ENCODE assay signal across 15 cellular contexts in the genomic region with DNA sequence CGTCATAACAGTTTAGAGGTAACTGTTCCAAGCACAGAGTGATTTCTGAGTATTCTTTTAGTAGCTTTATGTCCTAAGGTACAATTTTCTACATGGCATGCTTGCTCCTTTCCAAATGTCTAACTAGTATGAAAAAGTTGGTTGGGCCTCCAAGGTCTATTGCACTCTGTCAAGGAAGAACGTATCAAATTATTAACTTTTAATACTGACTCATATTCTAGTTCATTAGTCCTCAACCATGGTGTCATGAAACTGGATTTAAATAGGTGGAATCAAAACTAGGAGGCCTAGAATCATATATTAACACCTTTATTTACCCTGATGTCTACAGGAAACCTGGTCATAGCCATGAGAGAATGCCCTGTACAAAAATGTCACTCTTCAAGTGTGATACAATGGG.
DNase-seq lines count a peak whose midpoint lies in the region; ATAC-seq and TF ChIP-seq lines count a peak whose summit lies in the region.
"Had no signal": no experiment of that assay in that cellular context is flagged by ENCODE, and none has a peak within 500 bp of the region (broad histone marks: within the 10 kb centered on the region; RNA-seq: fewer than 3 reads in every experiment).

No MANE protein-coding gene starts in this region.

- no peak overlapping the region for H3K27ac ChIP-seq in CD4-positive, alpha-beta T cell (ENCODE audit: low read depth, low read length)
- peak overlapping the region; percentile 17 for H3K27ac ChIP-seq in psoas muscle
- H3K27ac ChIP-seq in Peyer's patch = no peak overlapping the region
- H3K27ac ChIP-seq: BLaER1 had no signal

- intact Hi-C loops in CD4-positive, alpha-beta T cell (cut with DNase I, micrococcal nuclease) = loop anchor here in 1 of 2 experiments (5.0 to 10.0 kb wide), 2 partner anchors 64 to 132 kb away; a partner anchor contains a TSS
- intact Hi-C loops in psoas muscle (cut with DNase I) = loop anchor here in 1 of 2 donors (5.0 kb wide), 1 partner anchor 117 kb away; no protein-coding TSS in a partner anchor

- H3K4me1 ChIP-seq in psoas muscle = peaks cover 43% of the 10 kb centered on the region
- no peaks in the 10 kb centered on the region for H3K4me1 ChIP-seq in Peyer's patch
- H3K4me1 ChIP-seq: BLaER1 had no signal

- no peak for DNase-seq in CD4-positive, alpha-beta T cell
- no peak for DNase-seq in T-cell
- DNase-seq in memory B cell (ENCODE audit: low spot score in 2 of 2) = no peak
- no peak for DNase-seq in psoas muscle
- DNase-seq in mesenteric fat pad (ENCODE audit: low spot score) = no peak
- DNase-seq in NCI-H2029 treated with DMSO at 0.1 percent for 48 hours (lab: John Stamatoyannopoulos, UW) = no peak
- DNase-seq in stimulated activated CD4-positive, alpha-beta T cell treated with anti-CD3 and anti-CD28 coated beads, Interleukin-4, amount 100 ng/mL, for 4 hours = no peak
- DNase-seq in Peyer's patch = no peak
- DNase-seq: AML-193; CD4-positive, CD25-positive, alpha-beta regulatory T cell; EL; HCEC 1CT; HFFc6 had no signal

- peaks cover 83% of the 10 kb centered on the region for H3K36me3 Mint-ChIP-seq in CD4-positive, alpha-beta T cell (ENCODE audit: low read depth)
- H3K36me3 Mint-ChIP-seq in T-cell (peaks cover 19% of the 10 kb centered on the region), memory B cell (peaks cover 13% of the 10 kb centered on the region)
- H3K36me3 Mint-ChIP-seq: IgD-negative memory B cell had no signal

- H3K4me3 ChIP-seq in psoas muscle (no peak overlapping the region), Peyer's patch (no peak overlapping the region)
- H3K4me3 ChIP-seq: BLaER1 had no signal

- no peaks in the 10 kb centered on the region for H3K27me3 Mint-ChIP-seq in CD4-positive, alpha-beta T cell
- no peaks in the 10 kb centered on the region for H3K27me3 Mint-ChIP-seq in T-cell
- H3K27me3 Mint-ChIP-seq in memory B cell = no peaks in the 10 kb centered on the region
- H3K27me3 Mint-ChIP-seq: CD4-positive, CD25-positive, alpha-beta regulatory T cell; IgD-negative memory B cell had no signal

- no peak for TF ChIP-seq CTCF in CD4-positive, alpha-beta T cell (IDR thresholded peaks at IDR 0.05)
- TF ChIP-seq CTCF in psoas muscle (IDR thresholded peaks at IDR 0.05) (no peak), Peyer's patch (IDR thresholded peaks at IDR 0.05) (no peak)

- ATAC-seq in CD4-positive, alpha-beta T cell (ENCODE audit: poor library complexity) = no peak
- ATAC-seq in T-cell (replicated peaks in 1 of 4) (no peak), memory B cell (ENCODE audit: low read depth) (no peak), psoas muscle (no peak)

- H3K36me3 ChIP-seq in psoas muscle (ENCODE audit: insufficient read depth in 1 of 2, low read depth in 1 of 2) (peaks cover 0 to 10% of the 10 kb centered on the region in 2 donors), Peyer's patch (peaks cover 0 to 38% (median 0%) of the 10 kb centered on the region in 3 donors)

- no peak for TF ChIP-seq POLR2A in Peyer's patch (IDR thresholded peaks at IDR 0.05)

- no peaks in the 10 kb centered on the region for H3K9me3 Mint-ChIP-seq in CD4-positive, alpha-beta T cell
- no peaks in the 10 kb centered on the region for H3K9me3 Mint-ChIP-seq in T-cell
- no peaks in the 10 kb centered on the region for H3K9me3 Mint-ChIP-seq in memory B cell
- H3K9me3 Mint-ChIP-seq: CD4-positive, CD25-positive, alpha-beta regulatory T cell; HFFc6; IgD-negative memory B cell had no signal

- no peaks in the 10 kb centered on the region for H3K27me3 ChIP-seq in CD4-positive, alpha-beta T cell (ENCODE audit: control insufficient read depth, insufficient read depth, low read length)
- no peaks in the 10 kb centered on the region for H3K27me3 ChIP-seq in psoas muscle (ENCODE audit: insufficient read depth in 3 of 3, low read length in 2 of 3)
- no peaks in the 10 kb centered on the region for H3K27me3 ChIP-seq in Peyer's patch
- H3K27me3 ChIP-seq: BLaER1 had no signal

- POLR2A ChIA-PET in CD4-positive, alpha-beta T cell (lab: Charles Lee) = interaction anchor here (4.2 kb wide), 1 partner anchor 132 kb away, joined by 18 read pairs; a partner anchor contains a TSS
- POLR2A ChIA-PET in T-cell (lab: Charles Lee) = interaction anchor here in 1 of 2 donors (0.7 kb wide), 1 partner anchor 94 kb away, joined by 3 read pairs; no protein-coding TSS in a partner anchor

- H3K4me3 Mint-ChIP-seq in CD4-positive, alpha-beta T cell = no peak overlapping the region
- H3K4me3 Mint-ChIP-seq in T-cell = no peak overlapping the region
- H3K4me3 Mint-ChIP-seq in memory B cell = no peak overlapping the region
- H3K4me3 Mint-ChIP-seq: CD4-positive, CD25-positive, alpha-beta regulatory T cell; HFFc6; IgD-negative memory B cell had no signal

- H3K9me3 ChIP-seq in CD4-positive, alpha-beta T cell (ENCODE audit: control insufficient read depth, low read length) = no peaks in the 10 kb centered on the region
- H3K9me3 ChIP-seq in psoas muscle = no peaks in the 10 kb centered on the region
- no peaks in the 10 kb centered on the region for H3K9me3 ChIP-seq in Peyer's patch
- H3K9me3 ChIP-seq: BLaER1 had no signal

- CTCF ChIA-PET in CD4-positive, alpha-beta T cell (lab: Charles Lee) = interaction anchor here (0.7 to 1.5 kb wide), 2 partner anchors 12 to 41 kb away, joined by 3 read pairs; no protein-coding TSS in a partner anchor
- CTCF ChIA-PET in T-cell (lab: Charles Lee) = interaction anchor here in 1 of 2 donors (0.6 to 1.3 kb wide), 3 partner anchors 16 to 152 kb away, joined by 3 to 5 read pairs (median 3); a partner anchor contains a TSS

- WGBS in psoas muscle, 3 donors = 75 to 85% (median 76%) methylated on average over 2 of the region's 2 CpGs

- peak overlapping the region; percentile 73 for H3K27ac Mint-ChIP-seq in CD4-positive, alpha-beta T cell
- H3K27ac Mint-ChIP-seq in T-cell = peak overlapping the region; percentile 19 to 34
- H3K27ac Mint-ChIP-seq in memory B cell = peak overlapping the region; percentile 65
- H3K27ac Mint-ChIP-seq: HFFc6, IgD-negative memory B cell had no signal

- H3K4me1 Mint-ChIP-seq in CD4-positive, alpha-beta T cell (ENCODE audit: low read depth) = peaks cover 51% of the 10 kb centered on the region
- H3K4me1 Mint-ChIP-seq in T-cell (peaks cover 44 to 50% (median 46%) of the 10 kb centered on the region in 3 donors), memory B cell (peaks cover 8% of the 10 kb centered on the region)
